1 cellular context compared by ENCODE assay signal in the genomic region with DNA sequence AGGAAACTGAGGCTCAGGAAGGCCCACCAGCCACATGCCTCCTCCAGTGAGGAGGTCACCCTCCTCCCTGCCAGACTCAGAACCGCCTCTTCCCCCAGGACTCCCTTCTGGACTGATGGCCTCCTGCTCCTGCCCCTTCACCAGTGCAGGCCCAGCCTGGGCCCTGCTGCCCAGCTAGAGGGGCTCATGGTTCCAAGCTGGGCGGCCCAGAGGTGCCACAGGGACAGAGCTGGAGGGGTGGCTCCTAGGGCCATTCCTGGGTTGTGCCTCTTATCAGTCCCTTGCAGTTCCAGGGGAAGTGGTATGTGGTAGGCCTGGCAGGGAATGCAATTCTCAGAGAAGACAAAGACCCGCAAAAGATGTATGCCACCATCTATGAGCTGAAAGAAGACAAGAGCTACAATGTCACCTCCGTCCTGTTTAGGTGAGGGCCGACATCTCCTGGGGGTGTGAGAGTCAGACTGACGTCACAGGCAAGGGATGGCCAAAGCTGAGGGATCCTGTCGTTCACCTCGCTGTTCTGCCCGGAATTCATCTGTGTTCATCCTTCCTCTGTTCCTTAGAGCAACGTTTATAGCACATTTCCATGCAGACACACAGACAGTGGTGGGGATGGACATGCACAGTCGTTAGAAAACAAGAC.
TF ChIP-seq lines count a peak whose summit lies in the region.

No MANE protein-coding gene starts in this region.

TF ChIP-seq in HepG2, 621 proteins besides CTCF, POLR2A, EP300 and RAD21:
- no peak for TF ChIP-seq PCBP1 (IDR thresholded peaks at IDR 0.05; ENCODE audit: borderline replicate concordance, low read depth, low read length)
- TF ChIP-seq, protein P1, sequence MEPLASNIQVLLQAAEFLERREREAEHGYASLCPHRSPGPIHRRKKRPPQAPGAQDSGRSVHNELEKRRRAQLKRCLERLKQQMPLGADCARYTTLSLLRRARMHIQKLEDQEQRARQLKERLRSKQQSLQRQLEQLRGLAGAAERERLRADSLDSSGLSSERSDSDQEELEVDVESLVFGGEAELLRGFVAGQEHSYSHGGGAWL (CRISPR knock-in tag; IDR thresholded peaks at IDR 0.05): no peak
- peak; percentile 12; the same call in 1 of the 2 replicates for TF ChIP-seq SALL1 (CRISPR knock-in tag; IDR thresholded peaks at IDR 0.05)
- TF ChIP-seq CREB1 (IDR thresholded peaks at IDR 0.05): peak; percentile 86
- TF ChIP-seq CREB1 (CRISPR knock-in tag; IDR thresholded peaks at IDR 0.05): no peak
- no peak for TF ChIP-seq ATAD3A (CRISPR knock-in tag; IDR thresholded peaks at IDR 0.05)
- 0 out of 2 replicates have a peak, but pooled peaks have one; percentile 9 for TF ChIP-seq AHR (CRISPR knock-in tag; IDR thresholded peaks at IDR 0.05)
- TF ChIP-seq ZNF605 (CRISPR knock-in tag; IDR thresholded peaks at IDR 0.05): 0 out of 2 replicates have a peak, but pooled peaks have one; percentile 39
- TF ChIP-seq ZNF570 (CRISPR knock-in tag; IDR thresholded peaks at IDR 0.05; ENCODE audit: borderline replicate concordance): no peak
- no peak for TF ChIP-seq KMT2A (CRISPR knock-in tag; IDR thresholded peaks at IDR 0.05)
- TF ChIP-seq, protein P2, sequence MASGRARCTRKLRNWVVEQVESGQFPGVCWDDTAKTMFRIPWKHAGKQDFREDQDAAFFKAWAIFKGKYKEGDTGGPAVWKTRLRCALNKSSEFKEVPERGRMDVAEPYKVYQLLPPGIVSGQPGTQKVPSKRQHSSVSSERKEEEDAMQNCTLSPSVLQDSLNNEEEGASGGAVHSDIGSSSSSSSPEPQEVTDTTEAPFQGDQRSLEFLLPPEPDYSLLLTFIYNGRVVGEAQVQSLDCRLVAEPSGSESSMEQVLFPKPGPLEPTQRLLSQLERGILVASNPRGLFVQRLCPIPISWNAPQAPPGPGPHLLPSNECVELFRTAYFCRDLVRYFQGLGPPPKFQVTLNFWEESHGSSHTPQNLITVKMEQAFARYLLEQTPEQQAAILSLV (CRISPR knock-in tag; IDR thresholded peaks at IDR 0.05; ENCODE audit: borderline replicate concordance): no peak
- TF ChIP-seq ZNF501 (CRISPR knock-in tag; IDR thresholded peaks at IDR 0.05): no peak
- TF ChIP-seq, protein P3, sequence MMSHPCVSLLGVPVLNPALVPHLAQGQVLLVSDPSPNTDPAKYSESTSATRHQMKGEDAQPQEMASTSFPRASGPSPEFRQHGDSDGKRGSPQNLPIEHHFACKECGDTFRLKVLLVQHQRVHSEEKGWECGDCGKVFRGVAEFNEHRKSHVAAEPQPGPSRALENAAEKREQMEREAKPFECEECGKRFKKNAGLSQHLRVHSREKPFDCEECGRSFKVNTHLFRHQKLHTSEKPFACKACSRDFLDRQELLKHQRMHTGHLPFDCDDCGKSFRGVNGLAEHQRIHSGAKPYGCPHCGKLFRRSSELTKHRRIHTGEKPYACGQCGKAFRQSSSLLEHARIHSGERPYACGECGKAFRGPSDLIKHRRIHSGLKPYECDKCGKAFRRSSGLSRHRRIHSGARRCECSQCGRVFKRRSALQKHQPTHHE (CRISPR knock-in tag; IDR thresholded peaks at IDR 0.05; ENCODE audit: borderline replicate concordance): no peak
- TF ChIP-seq, protein P4, sequence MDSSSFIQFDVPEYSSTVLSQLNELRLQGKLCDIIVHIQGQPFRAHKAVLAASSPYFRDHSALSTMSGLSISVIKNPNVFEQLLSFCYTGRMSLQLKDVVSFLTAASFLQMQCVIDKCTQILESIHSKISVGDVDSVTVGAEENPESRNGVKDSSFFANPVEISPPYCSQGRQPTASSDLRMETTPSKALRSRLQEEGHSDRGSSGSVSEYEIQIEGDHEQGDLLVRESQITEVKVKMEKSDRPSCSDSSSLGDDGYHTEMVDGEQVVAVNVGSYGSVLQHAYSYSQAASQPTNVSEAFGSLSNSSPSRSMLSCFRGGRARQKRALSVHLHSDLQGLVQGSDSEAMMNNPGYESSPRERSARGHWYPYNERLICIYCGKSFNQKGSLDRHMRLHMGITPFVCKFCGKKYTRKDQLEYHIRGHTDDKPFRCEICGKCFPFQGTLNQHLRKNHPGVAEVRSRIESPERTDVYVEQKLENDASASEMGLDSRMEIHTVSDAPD (CRISPR knock-in tag; IDR thresholded peaks at IDR 0.05): no peak
- TF ChIP-seq CBX5 (CRISPR knock-in tag; IDR thresholded peaks at IDR 0.05; ENCODE audit: borderline replicate concordance): no peak
- no peak for TF ChIP-seq ADNP (CRISPR knock-in tag; IDR thresholded peaks at IDR 0.05)
- no peak for TF ChIP-seq ZNF138 (CRISPR knock-in tag; IDR thresholded peaks at IDR 0.05; ENCODE audit: low read depth)
- TF ChIP-seq, protein P5, sequence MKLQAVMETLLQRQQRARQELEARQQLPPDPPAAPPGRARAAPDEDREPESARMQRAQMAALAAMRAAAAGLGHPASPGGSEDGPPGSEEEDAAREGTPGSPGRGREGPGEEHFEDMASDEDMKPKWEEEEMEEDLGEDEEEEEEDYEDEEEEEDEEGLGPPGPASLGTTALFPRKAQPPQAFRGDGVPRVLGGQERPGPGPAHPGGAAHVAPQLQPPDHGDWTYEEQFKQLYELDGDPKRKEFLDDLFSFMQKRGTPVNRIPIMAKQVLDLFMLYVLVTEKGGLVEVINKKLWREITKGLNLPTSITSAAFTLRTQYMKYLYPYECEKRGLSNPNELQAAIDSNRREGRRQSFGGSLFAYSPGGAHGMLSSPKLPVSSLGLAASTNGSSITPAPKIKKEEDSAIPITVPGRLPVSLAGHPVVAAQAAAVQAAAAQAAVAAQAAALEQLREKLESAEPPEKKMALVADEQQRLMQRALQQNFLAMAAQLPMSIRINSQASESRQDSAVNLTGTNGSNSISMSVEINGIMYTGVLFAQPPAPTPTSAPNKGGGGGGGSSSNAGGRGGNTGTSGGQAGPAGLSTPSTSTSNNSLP (IDR thresholded peaks at IDR 0.05; ENCODE audit: low read depth, low read length): no peak
- no peak for TF ChIP-seq CEBPG (CRISPR knock-in tag; IDR thresholded peaks at IDR 0.05)
- 0 out of 2 replicates have a peak, but pooled peaks have one; percentile 34 for TF ChIP-seq ZNF547 (CRISPR knock-in tag; IDR thresholded peaks at IDR 0.05)
